Comparison of ENCODE assay signal across 9 cellular contexts in genomic region chr19:17404015-17404414, GRCh38. TPM values are rescaled to one million over a fixed set of nuclear protein-coding genes. Genes with fewer than 3 reads are reported as not detected.
DNase-seq lines count a peak whose midpoint lies in the region; ATAC-seq and TF ChIP-seq lines count a peak whose summit lies in the region.
"Had no signal": no experiment of that assay in that cellular context is flagged by ENCODE, and none has a peak within 500 bp of the region (broad histone marks: within the 10 kb centered on the region; RNA-seq: fewer than 3 reads in every experiment).

No MANE protein-coding gene starts in this region.

- H3K4me1 Mint-ChIP-seq in T-helper 2 cell treated with Interferon-gamma antibody and Interleukin-4, amounts not matched to agents 5 μg/mL and 100 μg/mL, for 36 hours (ENCODE audit: low read depth), result peaks cover 28% of the 10 kb centered on the region
- H3K4me1 Mint-ChIP-seq in activated B cell treated with CpG ODN at 0.5 μM for 24 hours, result peaks cover 48% of the 10 kb centered on the region

- peaks cover 36% of the 10 kb centered on the region for H3K36me3 Mint-ChIP-seq in T-helper 2 cell treated with Interferon-gamma antibody and Interleukin-4, amounts not matched to agents 5 μg/mL and 100 μg/mL, for 36 hours (ENCODE audit: low read depth)
- peaks cover 42% of the 10 kb centered on the region for H3K36me3 Mint-ChIP-seq in activated B cell treated with CpG ODN at 0.5 μM for 24 hours (ENCODE audit: low read depth)

- H3K9me3 Mint-ChIP-seq in T-helper 2 cell treated with Interferon-gamma antibody and Interleukin-4, amounts not matched to agents 5 μg/mL and 100 μg/mL, for 36 hours, result no peaks in the 10 kb centered on the region
- no peaks in the 10 kb centered on the region for H3K9me3 Mint-ChIP-seq in activated B cell treated with CpG ODN at 0.5 μM for 24 hours

- DNase-seq in T-helper 2 cell treated with Interferon-gamma antibody and Interleukin-4, amounts not matched to agents 5 μg/mL and 100 μg/mL, for 36 hours (ENCODE audit: low spot score), result no peak
- DNase-seq in T-helper 2 cell (no peak), activated B cell treated with CpG ODN at 0.5 μM for 24 hours (no peak), NCI-H2081 (lab: John Stamatoyannopoulos, UW) (no peak), NCI-H1105 (lab: John Stamatoyannopoulos, UW) (no peak)
- DNase-seq in stimulated activated naive CD8-positive, alpha-beta T cell treated with anti-CD3 and anti-CD28 coated beads, Interleukin-15, Interleukin-2, amounts not matched to agents 100 U/mL and 50 U/mL, for 24 hours, result peak; percentile 35

- H3K4me1 ChIP-seq in iPS-18a (ENCODE audit: control insufficient read depth, low read depth, low read length), result peaks cover 10% of the 10 kb centered on the region

- no peak for TF ChIP-seq CTCF in activated B cell treated with CpG ODN at 0.5 μM for 24 hours (IDR thresholded peaks at IDR 0.05)

- H3K36me3 ChIP-seq in iPS-18a (ENCODE audit: control insufficient read depth, low read depth, low read length), result no peaks in the 10 kb centered on the region

- H3K27ac ChIP-seq in iPS-18a (ENCODE audit: low read length), result peak overlapping the region; percentile 94

- ATAC-seq in activated B cell treated with CpG ODN at 0.5 μM for 24 hours (ENCODE audit: low read depth) (no peak), HG03095 (IDR thresholded peaks at IDR 0.05; ENCODE audit: unreplicated experiment) (no peak)
- ATAC-seq in stimulated activated naive CD8-positive, alpha-beta T cell treated with anti-CD3 and anti-CD28 coated beads, Interleukin-15, Interleukin-2, amounts not matched to agents 100 U/mL and 50 U/mL, for 24 hours, result no peak

- peak overlapping the region; percentile 75 for H3K4me3 ChIP-seq in iPS-18a (ENCODE audit: low read length)

- H3K9me3 ChIP-seq in iPS-18a (ENCODE audit: control insufficient read depth, low read depth, low read length), result no peaks in the 10 kb centered on the region

- peak overlapping the region; percentile 80 for H3K27ac Mint-ChIP-seq in T-helper 2 cell treated with Interferon-gamma antibody and Interleukin-4, amounts not matched to agents 5 μg/mL and 100 μg/mL, for 36 hours
- peak overlapping the region; percentile 93 for H3K27ac Mint-ChIP-seq in activated B cell treated with CpG ODN at 0.5 μM for 24 hours

- POLR2A ChIA-PET in activated B cell treated with CpG ODN at 0.5 μM for 24 hours (lab: Charles Lee), result interaction anchor here (0.6 to 1.1 kb wide), 3 partner anchors 44 to 985 kb away, joined by 3 to 6 read pairs (median 3); no protein-coding TSS in a partner anchor

- CTCF ChIA-PET in activated B cell treated with CpG ODN at 0.5 μM for 24 hours (lab: Charles Lee), result no interaction called here

- H3K27me3 ChIP-seq in iPS-18a (ENCODE audit: control insufficient read depth, insufficient read depth, low read length), result no peaks in the 10 kb centered on the region

- intact Hi-C loops in activated B cell treated with CpG ODN at 0.5 μM for 24 hours (cut with micrococcal nuclease), result loop anchor here (2.0 kb wide), 1 partner anchor 65 kb away; no protein-coding TSS in a partner anchor

- H3K9ac ChIP-seq in iPS-18a (ENCODE audit: low read length), result peak overlapping the region; percentile 90

- H3K4me3 Mint-ChIP-seq in T-helper 2 cell treated with Interferon-gamma antibody and Interleukin-4, amounts not matched to agents 5 μg/mL and 100 μg/mL, for 36 hours, result peak overlapping the region; percentile 95
- H3K4me3 Mint-ChIP-seq in activated B cell treated with CpG ODN at 0.5 μM for 24 hours, result peak overlapping the region; percentile 92

- H3K27me3 Mint-ChIP-seq in T-helper 2 cell treated with Interferon-gamma antibody and Interleukin-4, amounts not matched to agents 5 μg/mL and 100 μg/mL, for 36 hours (ENCODE audit: low read depth), result no peaks in the 10 kb centered on the region
- no peaks in the 10 kb centered on the region for H3K27me3 Mint-ChIP-seq in activated B cell treated with CpG ODN at 0.5 μM for 24 hours

RNA-seq across cellular contexts. Expression of gene BST2, which starts 1.4 kb away (rescaled TPM):
- total RNA-seq in activated B cell treated with CpG ODN at 0.5 μM for 24 hours, result 120 and 121 TPM in 2 replicates

RNA-seq across cellular contexts. Expression of gene CCDC194, which starts 10.0 kb away (rescaled TPM):
- 1.7 and 3.9 TPM in 2 replicates for total RNA-seq in activated B cell treated with CpG ODN at 0.5 μM for 24 hours
- total RNA-seq: NCI-H460 had no signal

RNA-seq across cellular contexts. Expression of gene MVB12A, which starts 15.8 kb away (rescaled TPM):
- total RNA-seq in activated B cell treated with CpG ODN at 0.5 μM for 24 hours, result 22.8 and 23.3 TPM in 2 replicates

RNA-seq across cellular contexts. Expression of gene PLVAP, which starts 26.9 kb away (rescaled TPM):
- 0.84 TPM in 1 of 2 replicates, not detected in the other for total RNA-seq in activated B cell treated with CpG ODN at 0.5 μM for 24 hours
- total RNA-seq: NCI-H460 had no signal

RNA-seq across cellular contexts. Expression of gene TMEM221, which starts 44.5 kb away (rescaled TPM):
- not detected in 2 replicates for total RNA-seq in activated B cell treated with CpG ODN at 0.5 μM for 24 hours
